In the genomic region with DNA sequence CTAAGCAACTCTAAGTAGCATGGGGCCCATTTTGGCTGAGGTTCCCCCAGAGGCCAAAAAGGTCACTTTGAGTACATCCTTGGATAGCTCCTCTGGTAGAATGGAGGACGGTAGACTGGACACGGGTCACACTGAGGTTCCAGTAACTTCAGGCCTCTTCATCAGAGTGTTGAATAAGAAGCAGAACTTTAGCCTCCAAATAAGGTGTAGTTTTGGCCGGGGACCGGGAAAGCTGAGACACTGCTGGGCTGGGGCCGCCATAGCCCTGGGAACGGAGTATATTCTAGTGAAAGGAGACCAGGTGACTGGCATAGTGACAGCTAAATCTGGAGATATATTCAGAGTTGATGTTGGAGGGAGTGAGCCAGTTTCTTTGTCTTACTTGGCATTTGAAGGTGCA, we compare ENCODE assay signal across 18 cellular contexts.
DNase-seq lines count a peak whose midpoint lies in the region; ATAC-seq and TF ChIP-seq lines count a peak whose summit lies in the region.
"Had no signal": no experiment of that assay in that cellular context is flagged by ENCODE, and none has a peak within 500 bp of the region (broad histone marks: within the 10 kb centered on the region; RNA-seq: fewer than 3 reads in every experiment).

No MANE protein-coding gene starts in this region.

- in situ Hi-C loops in transverse colon (cut with MboI; ENCODE audit: low pct_ligation_motif_present in 1 of 4, low pct_unique_long_range_greater_than_20kb in 1 of 4, low sequenced_read_pairs in 3 of 4) = no loop called here

- RAD21 ChIA-PET in HCT116 (lab: Charles Lee; ENCODE audit: low non-redundant PET in 1 of 2, low total read pairs in 2 of 2, uncharacterized antibody in 2 of 2, unreplicated experiment in 2 of 2) = no interaction called here

- H3K36me3 ChIP-seq in HCT116 (ENCODE audit: control insufficient read depth in 1 of 2, insufficient read depth in 2 of 2, low read length in 2 of 2) (peaks cover 3 to 6% of the 10 kb centered on the region in 2 experiments; a peak in 3 of 4 replicates), ascending aorta (peaks cover 0 to 12% of the 10 kb centered on the region in 2 donors), osteoblast (ENCODE audit: insufficient read depth, low read length) (no peaks in the 10 kb centered on the region), vagina (no peaks in the 10 kb centered on the region), transverse colon (no peaks in the 10 kb centered on the region)
- H3K36me3 ChIP-seq: BE2C had no signal

- H2AFZ ChIP-seq in HCT116 (ENCODE audit: low read depth, low read length, poor library complexity, severe bottlenecking) = no peak overlapping the region
- H2AFZ ChIP-seq in osteoblast (ENCODE audit: low read length) = no peak overlapping the region

- TSS peak; percentile 27 for BruUV-seq in HCT116 (replicated peaks; lab: Mats Ljungman, UMichigan)

- no peaks in the 10 kb centered on the region for H3K9me2 ChIP-seq in HCT116 (ENCODE audit: insufficient read depth)

- DNase-seq in HCT116 (ENCODE audit: low read depth, low spot score) (no peak), ascending aorta (ENCODE audit: low spot score in 2 of 2) (peak in 1 of 2 donors; percentile 62), osteoblast (ENCODE audit: insufficient read length, low spot score, missing footprints) (no peak), vagina (ENCODE audit: extremely low spot score in 2 of 2) (no peak), midbrain (lab: John Stamatoyannopoulos, UW) (no peak), T-helper 2 cell (no peak), transverse colon (no peak)
- DNase-seq: BE2C, Calu3, MM.1S, NCI-H2029, NCI-H510A, NCI-H69, Peyer's patch, SIG-M5 had no signal

- H3K79me2 ChIP-seq in HCT116 (ENCODE audit: insufficient read depth, low read length) (peaks cover 4% of the 10 kb centered on the region; the same call in 1 of the 2 replicates), osteoblast (ENCODE audit: insufficient read depth, low read length) (no peaks in the 10 kb centered on the region)

- H4K20me1 ChIP-seq in HCT116 (ENCODE audit: insufficient read depth) (no peaks in the 10 kb centered on the region), osteoblast (ENCODE audit: insufficient read depth, low read length) (no peaks in the 10 kb centered on the region)

- ATAC-seq in HCT116 = no peak

- no peak for TF ChIP-seq RAD21 in HCT116 (IDR thresholded peaks at IDR 0.05; ENCODE audit: low read depth)

- H3K27me3 ChIP-seq in HCT116 (ENCODE audit: insufficient read depth, low read length) (no peaks in the 10 kb centered on the region), ascending aorta (no peaks in the 10 kb centered on the region), osteoblast (ENCODE audit: insufficient read depth, low read length) (no peaks in the 10 kb centered on the region), vagina (no peaks in the 10 kb centered on the region), transverse colon (no peaks in the 10 kb centered on the region)
- H3K27me3 ChIP-seq: Peyer's patch had no signal

- H3K9me3 ChIP-seq in HCT116 (ENCODE audit: control insufficient read depth in 1 of 2, insufficient read depth in 1 of 2, low read depth in 1 of 2, low read length in 2 of 2) (no peaks in the 10 kb centered on the region), ascending aorta (no peaks in the 10 kb centered on the region), osteoblast (ENCODE audit: low read depth, low read length) (no peaks in the 10 kb centered on the region), vagina (no peaks in the 10 kb centered on the region), transverse colon (no peaks in the 10 kb centered on the region)
- H3K9me3 ChIP-seq: BE2C, Peyer's patch had no signal

- WGBS in transverse colon (ENCODE audit: low coverage in 1 of 2), 2 donors = 97 to 100% methylated on average over 4 to 6 of the region's 6 CpGs

- CTCF ChIA-PET in HCT116 (lab: Charles Lee) = no interaction called here

- intact Hi-C loops in HCT116 (cut with micrococcal nuclease) = no loop called here
- intact Hi-C loops in ascending aorta (cut with DNase I) = no loop called here
- intact Hi-C loops in vagina (cut with DNase I) = no loop called here
- intact Hi-C loops in transverse colon (cut with DNase I; ENCODE audit: low total_unique reads) = no loop called here

- H3K4me2 ChIP-seq in HCT116 (ENCODE audit: low read length) (no peak overlapping the region), osteoblast (ENCODE audit: insufficient read depth, low read length) (no peak overlapping the region)
- H3K4me2 ChIP-seq: KMS-11 had no signal

- no peak for TF ChIP-seq EP300 in transverse colon (IDR thresholded peaks at IDR 0.05; ENCODE audit: low read depth)

- POLR2A ChIA-PET in HCT116 (lab: Charles Lee) = no interaction called here

- H3K27ac ChIP-seq in HCT116 (ENCODE audit: low read depth, low read length) (no peak overlapping the region), ascending aorta (peak overlapping the region; percentile 67 to 83), osteoblast (ENCODE audit: low read depth, low read length) (peak overlapping the region; percentile 100), vagina (peak overlapping the region; percentile 83), transverse colon (no peak overlapping the region)
- H3K27ac ChIP-seq: HL-60, KMS-11, Peyer's patch, SK-N-MC had no signal

- H3K9ac ChIP-seq in HCT116 (ENCODE audit: low read length) = no peak overlapping the region
- H3K9ac ChIP-seq: KMS-11 had no signal

- H3K4me1 ChIP-seq in HCT116 (ENCODE audit: control insufficient read depth in 1 of 2, insufficient read depth in 2 of 2, low read length in 2 of 2) (peaks cover 14 to 21% of the 10 kb centered on the region in 2 experiments), ascending aorta (peaks cover 20 to 42% of the 10 kb centered on the region in 2 donors), osteoblast (ENCODE audit: insufficient read depth, low read length) (peaks cover 56% of the 10 kb centered on the region), vagina (peaks cover 57% of the 10 kb centered on the region), transverse colon (peaks cover 0 to 36% (median 17%) of the 10 kb centered on the region in 4 donors)
- H3K4me1 ChIP-seq: BE2C, Peyer's patch had no signal

- TF ChIP-seq CTCF in HCT116 (IDR thresholded peaks at IDR 0.05 in 2 of 3, conservative IDR thresholded peaks at IDR 0.05 in 1 of 3; ENCODE audit: borderline replicate concordance in 1 of 3, insufficient read depth in 1 of 3, low read depth in 2 of 3, low read length in 2 of 3) (no peak), ascending aorta (IDR thresholded peaks at IDR 0.05) (no peak), osteoblast (IDR thresholded peaks at IDR 0.05; ENCODE audit: extremely low read depth, low read depth, low read length) (no peak), vagina (IDR thresholded peaks at IDR 0.05) (no peak), transverse colon (IDR thresholded peaks at IDR 0.05) (no peak)

- H3K4me3 ChIP-seq in HCT116 (replicated peaks in 1 of 2; ENCODE audit: low read depth in 1 of 2, low read length in 2 of 2) = no peak overlapping the region
- H3K4me3 ChIP-seq in ascending aorta = no peak overlapping the region
- no peak overlapping the region for H3K4me3 ChIP-seq in osteoblast (ENCODE audit: insufficient read depth, low read length)
- H3K4me3 ChIP-seq in vagina = no peak overlapping the region
- H3K4me3 ChIP-seq in transverse colon = no peak overlapping the region
- H3K4me3 ChIP-seq: Peyer's patch, SK-N-MC had no signal

- no peak for TF ChIP-seq POLR2A in HCT116 (IDR thresholded peaks at IDR 0.05; ENCODE audit: borderline replicate concordance, extremely low read depth, insufficient read depth, insufficient read length)
- no peak for TF ChIP-seq POLR2A in vagina (IDR thresholded peaks at IDR 0.05)
- no peak for TF ChIP-seq POLR2A in transverse colon (IDR thresholded peaks at IDR 0.05)

TF ChIP-seq in HCT116, 20 proteins besides CTCF, POLR2A, EP300 and RAD21 (continues in another document):
- TF ChIP-seq, protein P1, sequence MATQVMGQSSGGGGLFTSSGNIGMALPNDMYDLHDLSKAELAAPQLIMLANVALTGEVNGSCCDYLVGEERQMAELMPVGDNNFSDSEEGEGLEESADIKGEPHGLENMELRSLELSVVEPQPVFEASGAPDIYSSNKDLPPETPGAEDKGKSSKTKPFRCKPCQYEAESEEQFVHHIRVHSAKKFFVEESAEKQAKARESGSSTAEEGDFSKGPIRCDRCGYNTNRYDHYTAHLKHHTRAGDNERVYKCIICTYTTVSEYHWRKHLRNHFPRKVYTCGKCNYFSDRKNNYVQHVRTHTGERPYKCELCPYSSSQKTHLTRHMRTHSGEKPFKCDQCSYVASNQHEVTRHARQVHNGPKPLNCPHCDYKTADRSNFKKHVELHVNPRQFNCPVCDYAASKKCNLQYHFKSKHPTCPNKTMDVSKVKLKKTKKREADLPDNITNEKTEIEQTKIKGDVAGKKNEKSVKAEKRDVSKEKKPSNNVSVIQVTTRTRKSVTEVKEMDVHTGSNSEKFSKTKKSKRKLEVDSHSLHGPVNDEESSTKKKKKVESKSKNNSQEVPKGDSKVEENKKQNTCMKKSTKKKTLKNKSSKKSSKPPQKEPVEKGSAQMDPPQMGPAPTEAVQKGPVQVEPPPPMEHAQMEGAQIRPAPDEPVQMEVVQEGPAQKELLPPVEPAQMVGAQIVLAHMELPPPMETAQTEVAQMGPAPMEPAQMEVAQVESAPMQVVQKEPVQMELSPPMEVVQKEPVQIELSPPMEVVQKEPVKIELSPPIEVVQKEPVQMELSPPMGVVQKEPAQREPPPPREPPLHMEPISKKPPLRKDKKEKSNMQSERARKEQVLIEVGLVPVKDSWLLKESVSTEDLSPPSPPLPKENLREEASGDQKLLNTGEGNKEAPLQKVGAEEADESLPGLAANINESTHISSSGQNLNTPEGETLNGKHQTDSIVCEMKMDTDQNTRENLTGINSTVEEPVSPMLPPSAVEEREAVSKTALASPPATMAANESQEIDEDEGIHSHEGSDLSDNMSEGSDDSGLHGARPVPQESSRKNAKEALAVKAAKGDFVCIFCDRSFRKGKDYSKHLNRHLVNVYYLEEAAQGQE (IDR thresholded peaks at IDR 0.05; ENCODE audit: low read depth) = no peak
- TF ChIP-seq JUND (IDR thresholded peaks at IDR 0.05) (no peak), ZNF274 (IDR thresholded peaks at IDR 0.05; ENCODE audit: low read depth, low read length) (no peak)
- TF ChIP-seq, protein P2, sequence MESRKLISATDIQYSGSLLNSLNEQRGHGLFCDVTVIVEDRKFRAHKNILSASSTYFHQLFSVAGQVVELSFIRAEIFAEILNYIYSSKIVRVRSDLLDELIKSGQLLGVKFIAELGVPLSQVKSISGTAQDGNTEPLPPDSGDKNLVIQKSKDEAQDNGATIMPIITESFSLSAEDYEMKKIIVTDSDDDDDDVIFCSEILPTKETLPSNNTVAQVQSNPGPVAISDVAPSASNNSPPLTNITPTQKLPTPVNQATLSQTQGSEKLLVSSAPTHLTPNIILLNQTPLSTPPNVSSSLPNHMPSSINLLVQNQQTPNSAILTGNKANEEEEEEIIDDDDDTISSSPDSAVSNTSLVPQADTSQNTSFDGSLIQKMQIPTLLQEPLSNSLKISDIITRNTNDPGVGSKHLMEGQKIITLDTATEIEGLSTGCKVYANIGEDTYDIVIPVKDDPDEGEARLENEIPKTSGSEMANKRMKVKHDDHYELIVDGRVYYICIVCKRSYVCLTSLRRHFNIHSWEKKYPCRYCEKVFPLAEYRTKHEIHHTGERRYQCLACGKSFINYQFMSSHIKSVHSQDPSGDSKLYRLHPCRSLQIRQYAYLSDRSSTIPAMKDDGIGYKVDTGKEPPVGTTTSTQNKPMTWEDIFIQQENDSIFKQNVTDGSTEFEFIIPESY (IDR thresholded peaks at IDR 0.05; ENCODE audit: extremely low read depth, insufficient replicate concordance, low read length) = no peak

Comparison
In these comparisons a context has a peak if more than half of its experiments do, and no peak if none do; other contexts are left out.
1. H3K27ac ChIP-seq: peak in ascending aorta (2 of 2), osteoblast (single experiment) and vagina (single experiment); none in HCT116 (single experiment) and transverse colon (0 of 4).